In the genomic region with DNA sequence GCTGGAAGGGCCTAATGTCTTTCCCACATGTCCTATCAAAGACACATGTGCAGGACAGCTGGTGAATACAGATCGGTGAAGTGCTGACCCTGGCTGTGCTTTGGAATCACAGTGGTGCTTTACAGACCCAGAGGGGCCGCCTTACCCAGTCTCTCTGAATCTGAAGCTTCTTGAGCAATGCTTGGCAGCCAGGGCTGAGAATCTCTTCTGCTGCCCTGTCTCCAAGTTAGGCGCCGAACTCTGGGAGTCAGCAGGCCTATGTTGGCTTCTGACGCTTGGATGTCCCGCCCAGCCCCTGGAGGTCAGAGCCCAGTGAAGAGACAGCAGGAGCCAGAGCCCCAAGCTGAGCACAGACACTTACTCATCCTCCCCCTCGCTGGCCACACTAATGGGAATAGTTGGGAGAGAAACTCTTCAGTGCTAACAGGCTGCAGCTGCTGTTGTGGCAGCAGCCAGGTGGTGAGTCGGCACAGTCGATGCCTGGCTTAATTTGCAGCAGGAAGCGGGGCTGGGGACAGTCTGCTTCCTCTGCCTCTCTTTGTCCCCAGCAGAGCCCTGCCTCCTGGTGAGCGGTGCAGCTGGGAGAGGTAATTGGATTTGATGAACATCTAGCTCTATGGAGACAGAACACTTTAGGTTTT, we compare ENCODE assay signal across 9 cellular contexts.
DNase-seq lines count a peak whose midpoint lies in the region; ATAC-seq and TF ChIP-seq lines count a peak whose summit lies in the region.
"Had no signal": no experiment of that assay in that cellular context is flagged by ENCODE, and none has a peak within 500 bp of the region (broad histone marks: within the 10 kb centered on the region; RNA-seq: fewer than 3 reads in every experiment).

No MANE protein-coding gene starts in this region.

- H3K9me3 ChIP-seq in endodermal cell (ENCODE audit: control insufficient read depth, low read length) = no peaks in the 10 kb centered on the region
- H3K9me3 ChIP-seq: ascending aorta had no signal

- ATAC-seq in HG02588 (IDR thresholded peaks at IDR 0.05; ENCODE audit: unreplicated experiment) (no peak), HG03159 (IDR thresholded peaks at IDR 0.05; ENCODE audit: unreplicated experiment) (no peak)

- H3K4me3 Mint-ChIP-seq in endodermal cell = no peak overlapping the region

- H3K27ac Mint-ChIP-seq in endodermal cell = peak overlapping the region; percentile 41

- H3K4me1 ChIP-seq in endodermal cell (ENCODE audit: control insufficient read depth, insufficient read depth, low read length) = no peaks in the 10 kb centered on the region
- H3K4me1 ChIP-seq: ascending aorta had no signal

- H3K9ac ChIP-seq in endodermal cell (ENCODE audit: extremely low read depth, low read length, poor library complexity, severe bottlenecking) = no peak overlapping the region

- peak overlapping the region; percentile 87 for H3K27ac ChIP-seq in endodermal cell (ENCODE audit: low read depth, low read length)
- H3K27ac ChIP-seq: ascending aorta had no signal

- peak; percentile 41 for DNase-seq in DMS53 treated with DMSO at 0.1 percent for 48 hours (lab: John Stamatoyannopoulos, UW; ENCODE audit: unreplicated experiment)
- peak; percentile 57 for DNase-seq in NCI-H2196 (lab: John Stamatoyannopoulos, UW; ENCODE audit: unreplicated experiment)
- DNase-seq in endodermal cell = peak; percentile 91
- peak; percentile 61 for DNase-seq in non-pigmented ciliary epithelial cell (ENCODE audit: low read depth)
- no peak for DNase-seq in activated CD4-positive, alpha-beta T cell treated with anti-CD3 and anti-CD28 coated beads, Interleukin-2, amount 50 U/mL, for 48 hours
- DNase-seq in SIG-M5 (lab: John Stamatoyannopoulos, UW) = no peak

- H3K27me3 ChIP-seq in endodermal cell (ENCODE audit: control insufficient read depth, insufficient read depth, low read length, poor library complexity, severe bottlenecking) = no peaks in the 10 kb centered on the region
- H3K27me3 ChIP-seq: ascending aorta had no signal

- WGBS in endodermal cell (ENCODE audit: insufficient coverage in 1 of 2, insufficient read length in 1 of 2), 2 experiments = 24 to 46% methylated on average over 9 to 11 of the region's 11 CpGs

- H3K27me3 Mint-ChIP-seq in endodermal cell (ENCODE audit: insufficient read depth) = no peaks in the 10 kb centered on the region

- no peaks in the 10 kb centered on the region for H3K36me3 ChIP-seq in endodermal cell (ENCODE audit: control insufficient read depth, insufficient read depth, low read length)
- H3K36me3 ChIP-seq: ascending aorta had no signal

- H3K36me3 Mint-ChIP-seq in endodermal cell (ENCODE audit: low read depth) = no peaks in the 10 kb centered on the region

- no peaks in the 10 kb centered on the region for H3K9me3 Mint-ChIP-seq in endodermal cell

- no peak for TF ChIP-seq CTCF in endodermal cell (conservative IDR thresholded peaks at IDR 0.05)

- H3K4me1 Mint-ChIP-seq in endodermal cell = peaks cover 32% of the 10 kb centered on the region

- H3K4me3 ChIP-seq in endodermal cell (ENCODE audit: low read length) = no peak overlapping the region
- H3K4me3 ChIP-seq: ascending aorta had no signal

Comparison
In these comparisons a context has a peak if more than half of its experiments do, and no peak if none do; other contexts are left out.
1. DNase-seq: peak in DMS53 treated with DMSO at 0.1 percent for 48 hours (single experiment), NCI-H2196 (single experiment), endodermal cell (single experiment) and non-pigmented ciliary epithelial cell (single experiment); none in activated CD4-positive, alpha-beta T cell treated with anti-CD3 and anti-CD28 coated beads, Interleukin-2, amount 50 U/mL, for 48 hours (0 of 2) and SIG-M5 (single experiment).